In the genomic region with DNA sequence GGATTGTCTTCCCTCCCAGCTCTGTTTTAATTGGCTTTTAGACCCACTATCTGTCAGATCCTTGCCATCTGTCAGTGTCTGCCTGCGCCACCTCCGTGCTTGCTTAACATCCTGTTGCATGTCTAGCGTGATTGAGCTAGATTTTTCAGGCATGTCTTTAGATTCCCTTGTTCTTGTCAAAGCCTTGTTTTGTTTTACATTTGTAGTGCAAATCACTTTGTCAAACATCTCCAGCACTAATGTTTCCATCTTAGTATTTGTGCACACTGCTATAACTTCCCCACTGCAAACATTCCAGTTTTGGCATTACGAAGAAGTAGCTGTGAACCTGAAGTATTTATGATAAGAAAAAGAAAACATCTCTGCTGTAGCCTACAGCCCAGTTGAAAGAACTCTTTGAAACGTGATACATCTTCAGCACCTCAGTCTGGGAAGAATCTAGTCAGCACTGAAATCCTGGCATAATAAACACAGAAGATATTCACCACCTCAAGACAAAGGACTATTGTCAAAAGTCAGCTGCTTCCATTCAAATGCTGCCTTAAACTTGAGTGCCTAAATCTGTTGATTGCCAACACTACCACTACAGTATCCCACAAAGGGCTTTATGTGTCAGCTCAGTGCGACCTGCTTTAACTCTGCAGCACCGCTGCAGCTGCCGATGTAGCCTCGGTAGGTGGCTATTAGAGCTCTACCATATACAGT, we compare ENCODE assay signal across 9 cellular contexts.
DNase-seq lines count a peak whose midpoint lies in the region; ATAC-seq, FAIRE-seq and TF ChIP-seq lines count a peak whose summit lies in the region.
"Had no signal": no experiment of that assay in that cellular context is flagged by ENCODE, and none has a peak within 500 bp of the region (broad histone marks: within the 10 kb centered on the region; RNA-seq: fewer than 3 reads in every experiment).

No MANE protein-coding gene starts in this region.

- no peak for FAIRE-seq in pancreas (lab: Jason Lieb, UNC)
- FAIRE-seq: GM12878 had no signal

- no peak overlapping the region for H3K4me3 Mint-ChIP-seq in stimulated activated naive B cell treated with anti-CD40 and anti-IgM and Interleukin-4, amounts not matched to agents 10 μg/mL and 1 μg/mL and 100 μg/mL, for 72 hours

- no peak overlapping the region for H3K27ac Mint-ChIP-seq in stimulated activated naive B cell treated with anti-CD40 and anti-IgM and Interleukin-4, amounts not matched to agents 10 μg/mL and 1 μg/mL and 100 μg/mL, for 72 hours

- ATAC-seq in pancreas (peak; percentile 43 to 61 (median 48)), GM18858 (IDR thresholded peaks at IDR 0.05; ENCODE audit: unreplicated experiment) (no peak)
- ATAC-seq in stimulated activated naive B cell treated with anti-CD40 and anti-IgM and Interleukin-4, amounts not matched to agents 10 μg/mL and 1 μg/mL and 100 μg/mL, for 72 hours (replicated peaks) = no peak
- ATAC-seq: GM12878 had no signal

- intact Hi-C loops in esophagus muscularis mucosa (cut with DNase I) = no loop called here
- intact Hi-C loops in pancreas (cut with DNase I) = no loop called here

- H3K4me1 Mint-ChIP-seq in stimulated activated naive B cell treated with anti-CD40 and anti-IgM and Interleukin-4, amounts not matched to agents 10 μg/mL and 1 μg/mL and 100 μg/mL, for 72 hours = peaks cover 4 to 11% of the 10 kb centered on the region in 2 donors

- H3K27me3 ChIP-seq in esophagus muscularis mucosa (no peaks in the 10 kb centered on the region), pancreas (no peaks in the 10 kb centered on the region)

- H3K36me3 Mint-ChIP-seq in stimulated activated naive B cell treated with anti-CD40 and anti-IgM and Interleukin-4, amounts not matched to agents 10 μg/mL and 1 μg/mL and 100 μg/mL, for 72 hours = peaks cover 17 to 34% of the 10 kb centered on the region in 2 donors

- no peaks in the 10 kb centered on the region for H3K27me3 Mint-ChIP-seq in stimulated activated naive B cell treated with anti-CD40 and anti-IgM and Interleukin-4, amounts not matched to agents 10 μg/mL and 1 μg/mL and 100 μg/mL, for 72 hours

- H3K9me3 ChIP-seq in esophagus muscularis mucosa = no peaks in the 10 kb centered on the region
- no peaks in the 10 kb centered on the region for H3K9me3 ChIP-seq in pancreas

- H3K4me1 ChIP-seq in esophagus muscularis mucosa = peaks cover 32 to 45% (median 38%) of the 10 kb centered on the region in 4 donors
- H3K4me1 ChIP-seq in pancreas = peaks cover 23 to 38% (median 33%) of the 10 kb centered on the region in 3 donors

- peaks cover under 1 to 4% of the 10 kb centered on the region in 2 donors for H3K9me3 Mint-ChIP-seq in stimulated activated naive B cell treated with anti-CD40 and anti-IgM and Interleukin-4, amounts not matched to agents 10 μg/mL and 1 μg/mL and 100 μg/mL, for 72 hours

- no peak overlapping the region for H3K4me3 ChIP-seq in esophagus muscularis mucosa
- H3K4me3 ChIP-seq in pancreas = no peak overlapping the region
- H3K4me3 ChIP-seq: GM12878 had no signal

- TF ChIP-seq CTCF in esophagus muscularis mucosa (IDR thresholded peaks at IDR 0.05) (no peak), pancreas (IDR thresholded peaks at IDR 0.05) (no peak)

- H3K27ac ChIP-seq in esophagus muscularis mucosa (replicated peaks in 1 of 4) = peak overlapping the region; percentile 48 to 75 (median 50)
- peak overlapping the region in 2 of 4 donors; percentile 11 to 21 for H3K27ac ChIP-seq in pancreas

- no peak for TF ChIP-seq EP300 in esophagus muscularis mucosa (IDR thresholded peaks at IDR 0.05)

- 57% methylated on average over 9 of the region's 9 CpGs for WGBS in esophagus muscularis mucosa
- WGBS in pancreas, 2 donors = 18 to 25% methylated on average over 9 of the region's 9 CpGs

- DNase-seq in GM04503 (ENCODE audit: low read depth) (peak; percentile 49), NCI-H82 treated with DMSO at 0.1 percent for 48 hours (lab: John Stamatoyannopoulos, UW; ENCODE audit: unreplicated experiment) (peak; percentile 89), esophagus muscularis mucosa (ENCODE audit: extremely low spot score) (no peak), pancreas (no peak), DMS79 (lab: John Stamatoyannopoulos, UW) (no peak), amniotic stem cell (lab: John Stamatoyannopoulos, UW) (no peak)
- no peak for DNase-seq in stimulated activated naive B cell treated with anti-CD40 and anti-IgM and Interleukin-4, amounts not matched to agents 10 μg/mL and 1 μg/mL and 100 μg/mL, for 72 hours

- TF ChIP-seq POLR2A in esophagus muscularis mucosa (IDR thresholded peaks at IDR 0.05; ENCODE audit: low read depth) = no peak

- H3K36me3 ChIP-seq in esophagus muscularis mucosa = peaks cover 0 to 31% (median 9%) of the 10 kb centered on the region in 4 donors
- H3K36me3 ChIP-seq in pancreas = peaks cover 0 to 30% (median 0%) of the 10 kb centered on the region in 3 donors

Comparison
In these comparisons a context has a peak if more than half of its experiments do, and no peak if none do; other contexts are left out.
1. DNase-seq: peak in GM04503 (single experiment) and NCI-H82 treated with DMSO at 0.1 percent for 48 hours (single experiment); none in esophagus muscularis mucosa (single experiment), pancreas (0 of 6), DMS79 (single experiment), stimulated activated naive B cell treated with anti-CD40 and anti-IgM and Interleukin-4, amounts not matched to agents 10 μg/mL and 1 μg/mL and 100 μg/mL, for 72 hours (single experiment) and amniotic stem cell (single experiment).
2. ATAC-seq: peak in pancreas (4 of 4); none in GM18858 (single experiment) and stimulated activated naive B cell treated with anti-CD40 and anti-IgM and Interleukin-4, amounts not matched to agents 10 μg/mL and 1 μg/mL and 100 μg/mL, for 72 hours (0 of 2).